Comparison of ENCODE assay signal across 2 cellular contexts in the genomic region with DNA sequence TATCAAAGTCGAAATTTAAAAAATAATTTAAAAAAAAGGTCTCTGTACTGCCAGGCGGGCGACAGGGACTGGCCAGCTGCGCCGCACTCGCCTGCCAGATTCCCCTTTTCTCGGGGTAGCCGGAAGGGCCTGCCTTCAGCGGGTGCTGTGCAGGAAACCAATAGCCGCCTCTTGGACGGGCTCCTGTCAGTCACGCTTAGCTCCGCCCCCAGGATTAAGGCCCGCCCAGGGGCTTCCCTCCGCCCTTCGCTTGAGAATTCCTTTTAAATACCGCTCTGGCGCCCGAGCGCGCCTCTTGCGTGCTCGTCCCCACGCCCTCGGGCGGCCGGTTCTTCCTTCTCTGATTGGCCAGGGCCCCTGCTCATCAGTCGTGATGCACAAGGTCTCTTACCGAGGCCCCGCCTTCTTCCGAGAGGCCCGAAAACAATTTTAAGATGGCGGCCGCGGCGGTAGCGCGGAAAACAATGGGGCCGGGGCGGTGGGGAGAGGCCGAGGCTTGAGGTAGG.
A peak's percentile ranks its signal among the peaks of the same experiment; 100 is the strongest.
TF ChIP-seq lines count a peak whose summit lies in the region.

A gene with protein sequence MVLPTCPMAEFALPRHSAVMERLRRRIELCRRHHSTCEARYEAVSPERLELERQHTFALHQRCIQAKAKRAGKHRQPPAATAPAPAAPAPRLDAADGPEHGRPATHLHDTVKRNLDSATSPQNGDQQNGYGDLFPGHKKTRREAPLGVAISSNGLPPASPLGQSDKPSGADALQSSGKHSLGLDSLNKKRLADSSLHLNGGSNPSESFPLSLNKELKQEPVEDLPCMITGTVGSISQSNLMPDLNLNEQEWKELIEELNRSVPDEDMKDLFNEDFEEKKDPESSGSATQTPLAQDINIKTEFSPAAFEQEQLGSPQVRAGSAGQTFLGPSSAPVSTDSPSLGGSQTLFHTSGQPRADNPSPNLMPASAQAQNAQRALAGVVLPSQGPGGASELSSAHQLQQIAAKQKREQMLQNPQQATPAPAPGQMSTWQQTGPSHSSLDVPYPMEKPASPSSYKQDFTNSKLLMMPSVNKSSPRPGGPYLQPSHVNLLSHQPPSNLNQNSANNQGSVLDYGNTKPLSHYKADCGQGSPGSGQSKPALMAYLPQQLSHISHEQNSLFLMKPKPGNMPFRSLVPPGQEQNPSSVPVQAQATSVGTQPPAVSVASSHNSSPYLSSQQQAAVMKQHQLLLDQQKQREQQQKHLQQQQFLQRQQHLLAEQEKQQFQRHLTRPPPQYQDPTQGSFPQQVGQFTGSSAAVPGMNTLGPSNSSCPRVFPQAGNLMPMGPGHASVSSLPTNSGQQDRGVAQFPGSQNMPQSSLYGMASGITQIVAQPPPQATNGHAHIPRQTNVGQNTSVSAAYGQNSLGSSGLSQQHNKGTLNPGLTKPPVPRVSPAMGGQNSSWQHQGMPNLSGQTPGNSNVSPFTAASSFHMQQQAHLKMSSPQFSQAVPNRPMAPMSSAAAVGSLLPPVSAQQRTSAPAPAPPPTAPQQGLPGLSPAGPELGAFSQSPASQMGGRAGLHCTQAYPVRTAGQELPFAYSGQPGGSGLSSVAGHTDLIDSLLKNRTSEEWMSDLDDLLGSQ (plus strand): TSS at position 411 of the 506 bp plus-strand sequence. CDS start 291 bp downstream, outside the sequence.

TF ChIP-seq in IMR-90, 13 proteins besides CTCF, POLR2A, EP300 and RAD21:
- TF ChIP-seq MAFK (IDR thresholded peaks at IDR 0.05; ENCODE audit: low read depth, low read length), result no peak
- no peak for TF ChIP-seq CHD1 (IDR thresholded peaks at IDR 0.05; ENCODE audit: low read depth, low read length)
- no peak for TF ChIP-seq NFE2L2 (IDR thresholded peaks at IDR 0.05; ENCODE audit: low read depth, low read length)
- peak; percentile 49; the same call in 1 of the 2 replicates for TF ChIP-seq FOS (IDR thresholded peaks at IDR 0.05; ENCODE audit: low read depth, low read length)
- peak; percentile 46; the same call in 1 of the 2 replicates for TF ChIP-seq BHLHE40 (IDR thresholded peaks at IDR 0.05; ENCODE audit: low read depth, low read length)

TF ChIP-seq in endothelial cell of umbilical vein, 7 proteins besides CTCF, POLR2A, EP300 and RAD21:
- TF ChIP-seq POLR2AphosphoS5 (IDR thresholded peaks at IDR 0.05; ENCODE audit: insufficient read depth, low read depth, low read length), result peak; percentile 69
- TF ChIP-seq EZH2 (IDR thresholded peaks at IDR 0.05; ENCODE audit: borderline replicate concordance, low read depth, low read length, severe bottlenecking), result no peak
